Comparison of ENCODE assay signal across 8 cellular contexts in genomic region chr11:68459886-68460740, GRCh38. TPM values are rescaled to one million over a fixed set of nuclear protein-coding genes. Genes with fewer than 3 reads are reported as not detected.
DNase-seq lines count a peak whose midpoint lies in the region; ATAC-seq and TF ChIP-seq lines count a peak whose summit lies in the region.

No MANE protein-coding gene starts in this region.

- peaks cover 16% of the 10 kb centered on the region for H3K36me3 Mint-ChIP-seq in activated CD4-positive, alpha-beta T cell treated with anti-CD3 and anti-CD28 coated beads, Interleukin-2, amount 10 ng/mL, durations not matched to agents 24 days and 14 days (ENCODE audit: low read depth)

- no peaks in the 10 kb centered on the region for H3K27me3 ChIP-seq in BLaER1

- H3K27ac ChIP-seq in BLaER1 (peak overlapping the region; percentile 97), coronary artery (peak overlapping the region; percentile 93 to 99)

- H3K4me1 ChIP-seq in BLaER1: peaks cover 43% of the 10 kb centered on the region

- H3K4me3 ChIP-seq in BLaER1: peak overlapping the region; percentile 99
- H3K4me3 ChIP-seq in coronary artery: peak overlapping the region; percentile 96

- H3K9me3 ChIP-seq in BLaER1: no peaks in the 10 kb centered on the region

- peaks cover 35% of the 10 kb centered on the region for H3K4me1 Mint-ChIP-seq in activated CD4-positive, alpha-beta T cell treated with anti-CD3 and anti-CD28 coated beads, Interleukin-2, amount 10 ng/mL, durations not matched to agents 24 days and 14 days

- DNase-seq in NCI-H526 (lab: John Stamatoyannopoulos, UW) (peak; percentile 99 to 100), coronary artery (ENCODE audit: low spot score) (peak; percentile 99), left colon (peak; percentile 96 to 98)
- peak; percentile 97 for DNase-seq in activated CD4-positive, alpha-beta T cell treated with anti-CD3 and anti-CD28 coated beads, Interleukin-2, amount 10 ng/mL, durations not matched to agents 24 days and 14 days
- DNase-seq in stimulated activated CD4-positive, alpha-beta T cell treated with anti-CD3 and anti-CD28 coated beads, Interleukin-1b, Interleukin-23, amount 100 ng/mL, for 24 hours (ENCODE audit: low read depth in 4 of 4, low spot score in 1 of 4): peak; percentile 90 to 95 (median 92)

- H3K36me3 ChIP-seq in BLaER1: peaks cover 5% of the 10 kb centered on the region; the same call in 1 of the 2 replicates

- ATAC-seq in GM19351 (IDR thresholded peaks at IDR 0.05; ENCODE audit: unreplicated experiment) (peak; percentile 83), HG03469 (IDR thresholded peaks at IDR 0.05; ENCODE audit: unreplicated experiment) (peak; percentile 49), left colon (peak; percentile 80)

- H3K27me3 Mint-ChIP-seq in activated CD4-positive, alpha-beta T cell treated with anti-CD3 and anti-CD28 coated beads, Interleukin-2, amount 10 ng/mL, durations not matched to agents 24 days and 14 days: peaks cover 4% of the 10 kb centered on the region

- H3K4me3 Mint-ChIP-seq in activated CD4-positive, alpha-beta T cell treated with anti-CD3 and anti-CD28 coated beads, Interleukin-2, amount 10 ng/mL, durations not matched to agents 24 days and 14 days: peak overlapping the region; percentile 95

- peak overlapping the region; percentile 98 for H3K9ac ChIP-seq in BLaER1

- intact Hi-C loops in activated CD4-positive, alpha-beta T cell treated with anti-CD3 and anti-CD28 coated beads, Interleukin-2, amount 10 ng/mL, durations not matched to agents 24 days and 14 days (cut with micrococcal nuclease): loop anchor here (1.0 to 10.0 kb wide), 5 partner anchors 12 to 428 kb away; partner anchors contain the start of genes CPT1A and NDUFS8
- intact Hi-C loops in left colon (cut with DNase I, micrococcal nuclease): no loop called here

- peak overlapping the region; percentile 94 for H3K27ac Mint-ChIP-seq in activated CD4-positive, alpha-beta T cell treated with anti-CD3 and anti-CD28 coated beads, Interleukin-2, amount 10 ng/mL, durations not matched to agents 24 days and 14 days

- TF ChIP-seq CTCF in coronary artery (IDR thresholded peaks at IDR 0.05): no peak

- peak overlapping the region; percentile 79 for H3K4me2 ChIP-seq in BLaER1

- no peaks in the 10 kb centered on the region for H3K9me3 Mint-ChIP-seq in activated CD4-positive, alpha-beta T cell treated with anti-CD3 and anti-CD28 coated beads, Interleukin-2, amount 10 ng/mL, durations not matched to agents 24 days and 14 days

- peaks cover 45% of the 10 kb centered on the region for H4K20me1 ChIP-seq in BLaER1

RNA-seq across cellular contexts. Expression of gene PPP6R3, which starts 0.4 kb away (rescaled TPM):
- total RNA-seq in activated CD4-positive, alpha-beta T cell treated with anti-CD3 and anti-CD28 coated beads, Interleukin-2, amount 10 ng/mL, durations not matched to agents 24 days and 14 days: 124 and 132 TPM in 2 replicates
- total RNA-seq in left colon: 100 to 1,000 TPM; 102 to 112 TPM

Comparison
In these comparisons a context has a peak if more than half of its experiments do, and no peak if none do; other contexts are left out.
1. Peak in every context shown above with its lines: DNase-seq, ATAC-seq, H3K4me3 ChIP-seq and H3K27ac ChIP-seq.